In the genomic region with DNA sequence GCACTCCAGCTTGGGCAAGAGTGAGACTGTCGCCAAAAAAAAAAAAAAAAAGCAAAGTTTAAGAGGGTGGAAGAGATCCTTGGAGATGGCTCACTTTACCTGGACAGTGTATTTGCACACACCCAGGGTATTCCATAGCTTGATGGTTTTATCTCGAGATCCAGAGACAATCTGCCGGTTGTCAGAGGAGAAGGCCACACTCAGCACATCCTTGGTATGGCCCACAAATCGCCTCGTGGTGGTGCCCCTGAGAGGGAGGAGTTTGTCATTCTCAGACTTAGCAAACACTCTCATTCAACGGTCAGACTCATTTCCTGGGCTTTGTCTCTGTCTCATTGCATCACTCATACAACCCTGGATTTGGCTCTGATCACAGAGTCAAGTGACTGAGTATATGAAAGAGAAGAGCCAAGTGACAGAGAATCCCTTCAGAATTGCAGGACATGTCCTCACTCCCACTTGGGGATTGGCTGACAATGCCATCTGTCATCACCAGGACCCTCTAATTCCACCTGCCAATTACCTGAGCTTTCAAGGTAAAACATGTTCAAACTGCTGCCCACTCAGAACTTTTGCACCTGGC, we compare ENCODE assay signal across 8 cellular contexts. TPM values are rescaled to one million over a fixed set of nuclear protein-coding genes. Genes with fewer than 3 reads are reported as not detected.
DNase-seq lines count a peak whose midpoint lies in the region; ATAC-seq and TF ChIP-seq lines count a peak whose summit lies in the region.

No MANE protein-coding gene starts in this region.

- H3K27me3 ChIP-seq in DND-41 (ENCODE audit: insufficient read depth, low read length, poor library complexity) (no peaks in the 10 kb centered on the region), breast epithelium (no peaks in the 10 kb centered on the region), muscle layer of duodenum (ENCODE audit: low read depth, low read length) (no peaks in the 10 kb centered on the region)

- no peak overlapping the region for H2AFZ ChIP-seq in DND-41 (ENCODE audit: low read depth, low read length)

- peak; percentile 41 for DNase-seq in DND-41
- peak; percentile 72 for DNase-seq in NCI-H226
- DNase-seq in breast epithelium (ENCODE audit: low spot score in 2 of 2): no peak
- no peak for DNase-seq in hypothalamus (lab: John Stamatoyannopoulos, UW)
- no peak for DNase-seq in iPS-NIHi11 (ENCODE audit: low spot score)
- no peak for DNase-seq in NCI-H1105 treated with DMSO at 0.1 percent for 48 hours (lab: John Stamatoyannopoulos, UW)

- peak overlapping the region; percentile 75 to 94; a peak in 3 of 4 replicates for H3K4me3 ChIP-seq in DND-41 (ENCODE audit: low read depth in 1 of 2, low read length in 2 of 2)
- H3K4me3 ChIP-seq in breast epithelium: peak overlapping the region in 1 of 3 donors; percentile 79
- peak overlapping the region; percentile 86 to 94 for H3K4me3 ChIP-seq in muscle layer of duodenum (ENCODE audit: low read depth in 1 of 2, low read length in 2 of 2)

- no peak for TF ChIP-seq POLR2A in breast epithelium (IDR thresholded peaks at IDR 0.05)

- intact Hi-C loops in breast epithelium (cut with DNase I; ENCODE audit: low total_unique reads): loop anchor here (10.0 kb wide), 1 partner anchor 47 kb away; no protein-coding TSS in a partner anchor

- H3K9ac ChIP-seq in DND-41 (ENCODE audit: low read depth, low read length): peak overlapping the region; percentile 95

- ATAC-seq in DND-41 (ENCODE audit: insufficient read depth, low read depth): no peak
- ATAC-seq in HG02852 (IDR thresholded peaks at IDR 0.05; ENCODE audit: unreplicated experiment): no peak

- H3K9me3 ChIP-seq in DND-41 (ENCODE audit: insufficient read depth, low read length, severe bottlenecking) (no peaks in the 10 kb centered on the region), breast epithelium (no peaks in the 10 kb centered on the region), muscle layer of duodenum (ENCODE audit: control insufficient read depth in 1 of 2, low read length in 2 of 2) (no peaks in the 10 kb centered on the region)

- H3K27ac ChIP-seq in DND-41 (ENCODE audit: low read length): peak overlapping the region; percentile 100
- H3K27ac ChIP-seq in breast epithelium: peak overlapping the region; percentile 95 to 97
- H3K27ac ChIP-seq in muscle layer of duodenum (ENCODE audit: low read length): peak overlapping the region; percentile 99

- H3K36me3 ChIP-seq in DND-41 (ENCODE audit: insufficient read depth, low read length): peaks cover 70% of the 10 kb centered on the region
- no peaks in the 10 kb centered on the region for H3K36me3 ChIP-seq in breast epithelium
- peaks cover 42 to 59% of the 10 kb centered on the region in 2 donors for H3K36me3 ChIP-seq in muscle layer of duodenum (ENCODE audit: control insufficient read depth in 1 of 2, insufficient read depth in 2 of 2, low read length in 2 of 2)

- peak overlapping the region; percentile 88 for H3K4me2 ChIP-seq in DND-41 (ENCODE audit: insufficient read depth, low read length)

- H3K79me2 ChIP-seq in DND-41 (ENCODE audit: insufficient read depth, low read length): peaks cover 80% of the 10 kb centered on the region

- no peak for TF ChIP-seq CTCF in DND-41 (IDR thresholded peaks at IDR 0.05; ENCODE audit: borderline replicate concordance, extremely low read depth, low read length, poor library complexity, severe bottlenecking)
- no peak for TF ChIP-seq CTCF in breast epithelium (IDR thresholded peaks at IDR 0.05)

- H3K4me1 ChIP-seq in DND-41 (ENCODE audit: insufficient read depth, low read length): peaks cover 53% of the 10 kb centered on the region
- H3K4me1 ChIP-seq in breast epithelium: peaks cover 0 to 9% of the 10 kb centered on the region in 2 donors
- H3K4me1 ChIP-seq in muscle layer of duodenum (ENCODE audit: control insufficient read depth in 1 of 2, insufficient read depth in 2 of 2, low read length in 2 of 2): peaks cover 18 to 26% of the 10 kb centered on the region in 2 donors

- peaks cover 57% of the 10 kb centered on the region for H4K20me1 ChIP-seq in DND-41 (ENCODE audit: insufficient read depth, low read length)

RNA-seq across cellular contexts. Expression of a gene that starts 2.2 kb away (rescaled TPM):
- total RNA-seq in breast epithelium: 1,000 to 10,000 TPM; 2,096 to 2,842 (median 2,553) TPM

RNA-seq across cellular contexts. Expression of a gene that starts 18.4 kb away (rescaled TPM):
- total RNA-seq in breast epithelium: 10 to 100 TPM; 14.1 to 16.0 (median 15.1) TPM

RNA-seq across cellular contexts. Expression of a gene that starts 19.5 kb away (rescaled TPM):
- total RNA-seq in breast epithelium: 10 to 100 TPM; 12.8 to 18.6 (median 18.4) TPM

RNA-seq across cellular contexts. Expression of a gene that starts 36.5 kb away (rescaled TPM):
- total RNA-seq in breast epithelium: 1 to 10 TPM in 2 of 3 donors, under 1 TPM in 1; 0.29 to 5.4 (median 5.2) TPM

Comparison
In these comparisons a context has a peak if more than half of its experiments do, and no peak if none do; other contexts are left out.
1. DNase-seq: peak in DND-41 (single experiment) and NCI-H226 (single experiment); none in breast epithelium (0 of 2), hypothalamus (0 of 51), iPS-NIHi11 (single experiment) and NCI-H1105 treated with DMSO at 0.1 percent for 48 hours (single experiment).
2. Peak in every context shown above with its lines, with median percentiles within 50 percentile points of each other: H3K27ac ChIP-seq.